35 cellular contexts compared by ENCODE assay signal in genomic region chr15:76377751-76378150, GRCh38. TPM values are rescaled to one million over a fixed set of nuclear protein-coding genes. Genes with fewer than 3 reads are reported as not detected.
"Had no signal": no experiment of that assay in that cellular context is flagged by ENCODE, and none has a peak within 500 bp of the region (broad histone marks: within the 10 kb centered on the region; RNA-seq: fewer than 3 reads in every experiment).

No MANE protein-coding gene starts in this region.

- H3K27me3 ChIP-seq: adrenal gland, ascending aorta, body of pancreas, brain microvascular endothelial cell, breast epithelium, cardiac muscle cell had no signal

- ATAC-seq: activated naive CD4-positive, alpha-beta T cell treated with anti-CD3 and anti-CD28 coated beads, Interleukin-2, amount 50 U/mL, for 72 hours; activated naive CD8-positive, alpha-beta T cell treated with anti-CD3 and anti-CD28 coated beads, Interleukin-2, amount 50 U/mL, for 24 hours; activated T-cell treated with anti-CD3 and anti-CD28 coated beads, Interleukin-2, amount 50 U/mL, for 4 hours; body of pancreas had no signal

- H3K36me3 ChIP-seq: adrenal gland, brain microvascular endothelial cell, breast epithelium had no signal

- DNase-seq: activated effector memory CD4-positive, alpha-beta T cell treated with anti-CD3 and anti-CD28 coated beads, Interleukin-2, amount 50 U/mL, for 16 hours; activated effector memory CD4-positive, alpha-beta T cell treated with Interleukin-2 at 50 U/mL for 16 hours; activated gamma-delta T cell; activated gamma-delta T cell treated with Interleukin-2 at 50 U/mL for 16 hours; activated naive CD4-positive, alpha-beta T cell; activated naive CD4-positive, alpha-beta T cell treated with anti-CD3 and anti-CD28 coated beads for 36 hours; activated naive CD4-positive, alpha-beta T cell treated with anti-CD3 and anti-CD28 coated beads, Interleukin-2, amount 10 ng/mL, durations not matched to agents 7 days and 5 days; activated naive CD4-positive, alpha-beta T cell treated with anti-CD3 and anti-CD28 coated beads, Interleukin-2, amount 50 U/mL, for 16 hours; activated naive CD4-positive, alpha-beta T cell treated with Interleukin-2 at 50 U/mL for 16 hours; activated naive CD8-positive, alpha-beta T cell treated with anti-CD3 and anti-CD28 coated beads for 36 hours; activated naive CD8-positive, alpha-beta T cell treated with anti-CD3 and anti-CD28 coated beads, Interleukin-2, amount 10 ng/mL, durations not matched to agents 7 days and 5 days; activated naive CD8-positive, alpha-beta T cell treated with anti-CD3 and anti-CD28 coated beads, Interleukin-2, amount 50 U/mL, for 24 hours; activated T-cell treated with anti-CD3 and anti-CD28 coated beads, Interleukin-2, amount 50 U/mL, for 24 hours; activated T-cell treated with anti-CD3 and anti-CD28 coated beads, Interleukin-2, amount 50 U/mL, for 4 hours; activated T-cell treated with anti-CD3 and anti-CD28 coated beads, Interleukin-2, amount 50 U/mL, for 48 hours; activated T-cell treated with anti-CD3 and anti-CD28 coated beads, Interleukin-2, amount 50 U/mL, for 72 hours; adrenal gland; amniotic stem cell; amygdala; anterior cingulate cortex; aorta; body of pancreas; brain microvascular endothelial cell; caudate nucleus; central memory CD4-positive, alpha-beta T cell; cerebellar nuclear complex had no signal

- H3K9me3 ChIP-seq: adrenal gland, ascending aorta, body of pancreas, breast epithelium had no signal

- H3K27ac ChIP-seq: adrenal gland, ascending aorta, body of pancreas, brain microvascular endothelial cell, breast epithelium had no signal

- FAIRE-seq: astrocyte, bronchial epithelial cell had no signal

- H3K4me1 ChIP-seq: adrenal gland, ascending aorta, body of pancreas, breast epithelium had no signal

- H3K4me3 ChIP-seq: adrenal gland, ascending aorta, body of pancreas, breast epithelium, cardiac muscle cell had no signal

RNA-seq across cellular contexts. Expression of gene ISL2, which starts 41.2 kb away (rescaled TPM):
- total RNA-seq: activated naive CD4-positive, alpha-beta T cell treated with anti-CD3 and anti-CD28 coated beads for 36 hours; activated naive CD4-positive, alpha-beta T cell treated with anti-CD3 and anti-CD28 coated beads, Interleukin-2, amount 50 U/mL, for 72 hours; activated naive CD8-positive, alpha-beta T cell treated with anti-CD3 and anti-CD28 coated beads, Interleukin-2, amount 10 ng/mL, durations not matched to agents 7 days and 5 days; aorta; ascending aorta; body of pancreas; cardiac muscle cell; cardiac septum; cerebellum; chondrocyte had no signal
- polyA plus RNA-seq: aorta, cardiac muscle cell had no signal
